In genomic region chr1:10888791-10889627, GRCh38 we compare ENCODE assay signal across 18 cellular contexts.
DNase-seq lines count a peak whose midpoint lies in the region; ATAC-seq and TF ChIP-seq lines count a peak whose summit lies in the region.
"Had no signal": no experiment of that assay in that cellular context is flagged by ENCODE, and none has a peak within 500 bp of the region (broad histone marks: within the 10 kb centered on the region; RNA-seq: fewer than 3 reads in every experiment).

No MANE protein-coding gene starts in this region.

- no peak overlapping the region for H4K8ac ChIP-seq in H9 (replicated peaks; ENCODE audit: insufficient read length, low read depth, low read length)

- no peak overlapping the region for H3K4ac ChIP-seq in H9 (ENCODE audit: low read depth, low read length)

- H3K36me3 ChIP-seq in BE2C, result no peaks in the 10 kb centered on the region
- H3K36me3 ChIP-seq: gastrocnemius medialis, left lung, pancreas had no signal

- no CpG with 5 or more reads among the region's 66 CpGs for WGBS in H9 (ENCODE audit: extremely low coverage, insufficient read length, low lambda C conversion rate)

- H3K23ac ChIP-seq in H9 (ENCODE audit: insufficient read length, low read depth, low read length), result no peak overlapping the region

- H3K79me1 ChIP-seq in H9 (ENCODE audit: insufficient read depth, low read depth, low read length, poor library complexity, severe bottlenecking), result no peaks in the 10 kb centered on the region

- no peak overlapping the region for H3K9ac ChIP-seq in H9 (ENCODE audit: extremely low read depth, insufficient read length, low read length)

- no peaks in the 10 kb centered on the region for H3K36me3 Mint-ChIP-seq in H9 (ENCODE audit: insufficient read depth in 1 of 3, low read depth in 3 of 3)
- no peaks in the 10 kb centered on the region for H3K36me3 Mint-ChIP-seq in naive thymus-derived CD8-positive, alpha-beta T cell

- H3K27me3 Mint-ChIP-seq in H9 (ENCODE audit: low read depth), result peaks cover 50% of the 10 kb centered on the region
- peaks cover 25 to 56% (median 42%) of the 10 kb centered on the region in 5 donors for H3K27me3 Mint-ChIP-seq in naive thymus-derived CD8-positive, alpha-beta T cell

- peaks cover 8% of the 10 kb centered on the region for H3K23me2 ChIP-seq in H9 (ENCODE audit: insufficient read length, low read depth, low read length, poor library complexity, severe bottlenecking)

- H2BK120ac ChIP-seq in H9 (ENCODE audit: low read depth, low read length, poor library complexity, severe bottlenecking), result no peak overlapping the region

- H3K14ac ChIP-seq in H9 (ENCODE audit: insufficient read depth, low read length), result no peak overlapping the region; the same call in 1 of the 2 replicates

- DNase-seq in BE2C (peak; percentile 67), H9 (no peak), ecto neural progenitor cell (ENCODE audit: low spot score) (peak; percentile 63), COLO668 (lab: John Stamatoyannopoulos, UW; ENCODE audit: unreplicated experiment) (no peak)
- DNase-seq in naive thymus-derived CD8-positive, alpha-beta T cell, result peak in 1 of 10 donors; percentile 44
- DNase-seq: activated CD4-positive, CD25-positive, alpha-beta regulatory T cell treated with anti-CD3 and anti-CD28 coated beads, Interleukin-2, amount 50 U/mL, for 72 hours; activated T-cell treated with anti-CD3 and anti-CD28 coated beads for 4 hours; amygdala; C1 segment of cervical spinal cord; effector memory CD4-positive, alpha-beta T cell; gastrocnemius medialis; NCI-H1436 treated with DMSO at 0.1 percent for 48 hours; pancreas; SW 1271 had no signal

- POLR2A ChIA-PET in naive thymus-derived CD8-positive, alpha-beta T cell (lab: Charles Lee), result interaction anchor here (0.6 kb wide), 1 partner anchor 1621 kb away, joined by 3 read pairs; no protein-coding TSS in a partner anchor

- peak overlapping the region; percentile 23 for H3K4me2 ChIP-seq in H9 (ENCODE audit: insufficient read depth, insufficient read length, low read length)

- no peak overlapping the region for H2BK15ac ChIP-seq in H9 (ENCODE audit: low read depth, low read length)

- no peak overlapping the region for H2BK5ac ChIP-seq in H9 (ENCODE audit: insufficient read length, low read length)

- H4K20me1 ChIP-seq in H9 (ENCODE audit: control insufficient read depth, insufficient read depth, insufficient read length), result no peaks in the 10 kb centered on the region

- H3K56ac ChIP-seq in H9 (ENCODE audit: insufficient read length, low read depth, low read length), result no peak overlapping the region

- no peak overlapping the region for H2AFZ ChIP-seq in H9 (ENCODE audit: low read length)

- no peak for TF ChIP-seq CTCF in BE2C (IDR thresholded peaks at IDR 0.05; ENCODE audit: low read depth, low read length)
- TF ChIP-seq CTCF in H9 (conservative IDR thresholded peaks at IDR 0.05), result no peak

- no peak overlapping the region for H2BK12ac ChIP-seq in H9 (ENCODE audit: insufficient read length, low read depth, low read length)

- no peaks in the 10 kb centered on the region for H3K79me2 ChIP-seq in H9 (ENCODE audit: insufficient read depth, low read length)

- H2BK20ac ChIP-seq in H9 (ENCODE audit: low read depth, low read length, poor library complexity, severe bottlenecking), result no peak overlapping the region

- peak overlapping the region; percentile 74 to 91 for H3K4me3 Mint-ChIP-seq in H9
- peak overlapping the region in 8 of 10 donors; percentile 52 to 85 (median 77) for H3K4me3 Mint-ChIP-seq in naive thymus-derived CD8-positive, alpha-beta T cell

- no peak for TF ChIP-seq POLR2A in GM18505 (IDR thresholded peaks at IDR 0.05; ENCODE audit: borderline replicate concordance, extremely low read depth, insufficient read depth, insufficient read length)

- H2AK5ac ChIP-seq in H9 (ENCODE audit: insufficient read length, low read length), result no peak overlapping the region

- H3K4me1 ChIP-seq in BE2C (peaks cover 23% of the 10 kb centered on the region), H9 (ENCODE audit: insufficient read depth, low read length) (no peaks in the 10 kb centered on the region)
- H3K4me1 ChIP-seq: gastrocnemius medialis, pancreas had no signal

- H3K27ac ChIP-seq in H9 (ENCODE audit: insufficient read length, low read depth, low read length), result no peak overlapping the region
- H3K27ac ChIP-seq: gastrocnemius medialis, left lung, pancreas had no signal

- H3K9me3 ChIP-seq in BE2C (no peaks in the 10 kb centered on the region), H9 (ENCODE audit: control insufficient read depth, low read depth, low read length) (no peaks in the 10 kb centered on the region)
- H3K9me3 ChIP-seq: gastrocnemius medialis, left lung, pancreas had no signal

- no peak overlapping the region for H4K5ac ChIP-seq in H9 (ENCODE audit: insufficient read length, low read depth, low read length)

- peaks cover 0 to 3% of the 10 kb centered on the region in 2 experiments; a peak in 1 of 5 replicates for H3K9me3 Mint-ChIP-seq in H9
- no peaks in the 10 kb centered on the region for H3K9me3 Mint-ChIP-seq in naive thymus-derived CD8-positive, alpha-beta T cell

- no peak overlapping the region for H3K18ac ChIP-seq in H9 (ENCODE audit: insufficient read length, low read depth, low read length)

- no peak overlapping the region for H3T11ph ChIP-seq in H9 (ENCODE audit: low read length)

- H3K4me1 Mint-ChIP-seq in H9, result peaks cover 15 to 17% of the 10 kb centered on the region in 2 experiments
- H3K4me1 Mint-ChIP-seq in naive thymus-derived CD8-positive, alpha-beta T cell, result peaks cover 8 to 15% (median 9%) of the 10 kb centered on the region in 4 donors

- H4K91ac ChIP-seq in H9 (ENCODE audit: insufficient read length, low read depth, low read length), result no peak overlapping the region

- ATAC-seq in naive thymus-derived CD8-positive, alpha-beta T cell, result no peak
- ATAC-seq in GM21786 (IDR thresholded peaks at IDR 0.05; ENCODE audit: unreplicated experiment) (no peak), GM18505 (IDR thresholded peaks at IDR 0.05; ENCODE audit: unreplicated experiment) (no peak), HG02623 (IDR thresholded peaks at IDR 0.05; ENCODE audit: unreplicated experiment) (no peak)
- ATAC-seq: gastrocnemius medialis, left lung had no signal

- H3K27me3 ChIP-seq in BE2C, result no peaks in the 10 kb centered on the region
- peaks cover 2% of the 10 kb centered on the region; the same call in 1 of the 2 replicates for H3K27me3 ChIP-seq in H9 (ENCODE audit: insufficient read depth, low read length)

- no peak overlapping the region for H3K4me3 ChIP-seq in BE2C (ENCODE audit: low read depth, low read length)
- H3K4me3 ChIP-seq: gastrocnemius medialis, left lung, pancreas had no signal

- no peak overlapping the region for H3K27ac Mint-ChIP-seq in H9
- H3K27ac Mint-ChIP-seq in naive thymus-derived CD8-positive, alpha-beta T cell, result peak overlapping the region in 3 of 10 donors; percentile 32 to 40 (median 39)

Comparison
In these comparisons a context has a peak if more than half of its experiments do, and no peak if none do; other contexts are left out.
1. DNase-seq: peak in BE2C (single experiment) and ecto neural progenitor cell (single experiment); none in H9 (single experiment) and COLO668 (single experiment).